In genomic region chr7:29480934-29481625, GRCh38 we compare ENCODE assay signal across 16 cellular contexts.
DNase-seq lines count a peak whose midpoint lies in the region; ATAC-seq and TF ChIP-seq lines count a peak whose summit lies in the region.
"Had no signal": no experiment of that assay in that cellular context is flagged by ENCODE, and none has a peak within 500 bp of the region (broad histone marks: within the 10 kb centered on the region; RNA-seq: fewer than 3 reads in every experiment).

No MANE protein-coding gene starts in this region.

- H3K27me3 ChIP-seq in cardiac muscle cell (no peaks in the 10 kb centered on the region), neuron (ENCODE audit: insufficient read depth, low read length) (no peaks in the 10 kb centered on the region), upper lobe of left lung (no peaks in the 10 kb centered on the region)

- WGBS in upper lobe of left lung, 2 donors: 52 to 58% methylated on average over 5 of the region's 5 CpGs

- H3K27ac ChIP-seq in cardiac muscle cell (peak overlapping the region; percentile 41), upper lobe of left lung (peak overlapping the region in 2 of 4 donors; percentile 48 to 73)
- H3K27ac ChIP-seq: psoas muscle had no signal

- H3K36me3 Mint-ChIP-seq in glutamatergic neuron (ENCODE audit: unreplicated experiment): no peaks in the 10 kb centered on the region
- no peaks in the 10 kb centered on the region for H3K36me3 Mint-ChIP-seq in activated T-helper 17 cell treated with anti-CD3 and anti-CD28 coated beads, Interleukin-2, amount 50 U/mL, for 72 hours (ENCODE audit: low read depth)
- H3K36me3 Mint-ChIP-seq: activated naive CD4-positive, alpha-beta T cell treated with anti-CD3 and anti-CD28 coated beads, Interleukin-2, amount 50 U/mL, for 24 hours had no signal

- H3K27ac Mint-ChIP-seq in glutamatergic neuron (ENCODE audit: unreplicated experiment): peak overlapping the region; percentile 49
- no peak overlapping the region for H3K27ac Mint-ChIP-seq in activated T-helper 17 cell treated with anti-CD3 and anti-CD28 coated beads, Interleukin-2, amount 50 U/mL, for 72 hours
- H3K27ac Mint-ChIP-seq: activated naive CD4-positive, alpha-beta T cell treated with anti-CD3 and anti-CD28 coated beads, Interleukin-2, amount 50 U/mL, for 24 hours had no signal

- peaks cover 4% of the 10 kb centered on the region for H3K9me3 Mint-ChIP-seq in glutamatergic neuron (ENCODE audit: unreplicated experiment)
- no peaks in the 10 kb centered on the region for H3K9me3 Mint-ChIP-seq in activated T-helper 17 cell treated with anti-CD3 and anti-CD28 coated beads, Interleukin-2, amount 50 U/mL, for 72 hours
- H3K9me3 Mint-ChIP-seq: activated naive CD4-positive, alpha-beta T cell treated with anti-CD3 and anti-CD28 coated beads, Interleukin-2, amount 50 U/mL, for 24 hours had no signal

- H3K4me3 ChIP-seq in cardiac muscle cell (no peak overlapping the region), neuron (ENCODE audit: low read length) (peak overlapping the region; percentile 42), upper lobe of left lung (peak overlapping the region in 3 of 4 donors; percentile 9 to 31 (median 20))
- H3K4me3 ChIP-seq: psoas muscle had no signal

- H3K4me3 Mint-ChIP-seq in glutamatergic neuron (ENCODE audit: unreplicated experiment): no peak overlapping the region
- H3K4me3 Mint-ChIP-seq in activated T-helper 17 cell treated with anti-CD3 and anti-CD28 coated beads, Interleukin-2, amount 50 U/mL, for 72 hours: no peak overlapping the region
- H3K4me3 Mint-ChIP-seq: activated naive CD4-positive, alpha-beta T cell treated with anti-CD3 and anti-CD28 coated beads, Interleukin-2, amount 50 U/mL, for 24 hours had no signal

- intact Hi-C loops in cardiac septum (cut with DNase I): no loop called here

- TF ChIP-seq POLR2A in upper lobe of left lung (IDR thresholded peaks at IDR 0.05): no peak

- H3K36me3 ChIP-seq in cardiac muscle cell: no peaks in the 10 kb centered on the region
- H3K36me3 ChIP-seq in neuron (ENCODE audit: insufficient read depth, low read length): no peaks in the 10 kb centered on the region
- no peaks in the 10 kb centered on the region for H3K36me3 ChIP-seq in upper lobe of left lung

- TF ChIP-seq EP300 in upper lobe of left lung (IDR thresholded peaks at IDR 0.05): no peak

- H3K9me3 ChIP-seq in cardiac muscle cell (ENCODE audit: low read depth) (no peaks in the 10 kb centered on the region), neuron (ENCODE audit: low read length) (no peaks in the 10 kb centered on the region), upper lobe of left lung (no peaks in the 10 kb centered on the region)
- H3K9me3 ChIP-seq: psoas muscle had no signal

- H3K4me1 ChIP-seq in cardiac muscle cell (ENCODE audit: low read depth) (peaks cover 56% of the 10 kb centered on the region), neuron (ENCODE audit: insufficient read depth, low read length) (peaks cover 49% of the 10 kb centered on the region), upper lobe of left lung (peaks cover 0 to 15% (median 7%) of the 10 kb centered on the region in 4 donors)
- H3K4me1 ChIP-seq: psoas muscle had no signal

- no peak for ATAC-seq in upper lobe of left lung (ENCODE audit: low FRiP score in 2 of 2)
- ATAC-seq in activated T-helper 17 cell treated with anti-CD3 and anti-CD28 coated beads, Interleukin-2, amount 50 U/mL, for 72 hours (replicated peaks): no peak
- ATAC-seq: activated CD4-positive, CD25-positive, alpha-beta regulatory T cell treated with anti-CD3 and anti-CD28 coated beads, Interleukin-2, amount 50 U/mL, for 24 hours; psoas muscle had no signal

- peaks cover 8% of the 10 kb centered on the region for H3K27me3 Mint-ChIP-seq in glutamatergic neuron (ENCODE audit: unreplicated experiment)
- H3K27me3 Mint-ChIP-seq in activated T-helper 17 cell treated with anti-CD3 and anti-CD28 coated beads, Interleukin-2, amount 50 U/mL, for 72 hours: peaks cover 5% of the 10 kb centered on the region

- DNase-seq in cardiac muscle cell (ENCODE audit: low read depth in 1 of 2, low spot score in 1 of 2): no peak
- DNase-seq in cardiac septum (ENCODE audit: low spot score): no peak
- DNase-seq in glutamatergic neuron: no peak
- DNase-seq in upper lobe of left lung: no peak
- DNase-seq in AG08395 (ENCODE audit: low spot score): no peak
- no peak for DNase-seq in NK-92 (lab: John Stamatoyannopoulos, UW; ENCODE audit: unreplicated experiment)
- DNase-seq: ACHN; activated CD8-positive, alpha-beta memory T cell treated with anti-CD3 and anti-CD28 coated beads, Interleukin-2, amount 50 U/mL, for 48 hours; erythroblast; Karpas-422; NCI-H187 treated with DMSO at 0.1 percent for 48 hours; psoas muscle had no signal

- H2AFZ ChIP-seq in neuron (ENCODE audit: low read depth, low read length): peak overlapping the region; percentile 2

- H3K4me1 Mint-ChIP-seq in glutamatergic neuron (ENCODE audit: low read depth, unreplicated experiment): peaks cover 60% of the 10 kb centered on the region
- no peaks in the 10 kb centered on the region for H3K4me1 Mint-ChIP-seq in activated T-helper 17 cell treated with anti-CD3 and anti-CD28 coated beads, Interleukin-2, amount 50 U/mL, for 72 hours
- H3K4me1 Mint-ChIP-seq: activated naive CD4-positive, alpha-beta T cell treated with anti-CD3 and anti-CD28 coated beads, Interleukin-2, amount 50 U/mL, for 24 hours had no signal

- TF ChIP-seq CTCF in cardiac muscle cell (IDR thresholded peaks at IDR 0.05; ENCODE audit: low read depth, low read length) (no peak), glutamatergic neuron (IDR thresholded peaks at IDR 0.05; ENCODE audit: partially characterized antibody, unreplicated experiment) (no peak), upper lobe of left lung (IDR thresholded peaks at IDR 0.05) (no peak)
